In genomic region chr4:170853422-170854021, GRCh38 we compare ENCODE assay signal across 8 cellular contexts.
DNase-seq lines count a peak whose midpoint lies in the region; ATAC-seq and TF ChIP-seq lines count a peak whose summit lies in the region.

No MANE protein-coding gene starts in this region.

- no peaks in the 10 kb centered on the region for H3K36me3 ChIP-seq in tibial nerve

- WGBS in tibial nerve, 2 donors: 30 to 35% methylated on average over 8 of the region's 8 CpGs

- no peaks in the 10 kb centered on the region for H3K27me3 Mint-ChIP-seq in activated naive CD8-positive, alpha-beta T cell treated with anti-CD3 and anti-CD28 coated beads, Interleukin-2, amount 10 ng/mL, durations not matched to agents 7 days and 5 days

- ATAC-seq in activated naive CD8-positive, alpha-beta T cell treated with anti-CD3 and anti-CD28 coated beads, Interleukin-2, amount 10 ng/mL, durations not matched to agents 7 days and 5 days (ENCODE audit: low read depth): no peak
- no peak for ATAC-seq in GM19397 (IDR thresholded peaks at IDR 0.05; ENCODE audit: unreplicated experiment)

- no peaks in the 10 kb centered on the region for H3K9me3 Mint-ChIP-seq in activated naive CD8-positive, alpha-beta T cell treated with anti-CD3 and anti-CD28 coated beads, Interleukin-2, amount 10 ng/mL, durations not matched to agents 7 days and 5 days

- no peaks in the 10 kb centered on the region for H3K9me3 ChIP-seq in tibial nerve

- POLR2A ChIA-PET in GM10248 (lab: Yijun Ruan, JAX): no interaction called here
- POLR2A ChIA-PET in activated naive CD8-positive, alpha-beta T cell treated with anti-CD3 and anti-CD28 coated beads, Interleukin-2, amount 10 ng/mL, durations not matched to agents 7 days and 5 days (lab: Charles Lee): no interaction called here

- H3K36me3 Mint-ChIP-seq in activated naive CD8-positive, alpha-beta T cell treated with anti-CD3 and anti-CD28 coated beads, Interleukin-2, amount 10 ng/mL, durations not matched to agents 7 days and 5 days: no peaks in the 10 kb centered on the region

- TF ChIP-seq POLR2A in tibial nerve (IDR thresholded peaks at IDR 0.05): no peak

- H3K4me1 Mint-ChIP-seq in activated naive CD8-positive, alpha-beta T cell treated with anti-CD3 and anti-CD28 coated beads, Interleukin-2, amount 10 ng/mL, durations not matched to agents 7 days and 5 days: peaks cover 3% of the 10 kb centered on the region

- no peaks in the 10 kb centered on the region for H3K4me1 ChIP-seq in tibial nerve

- no peak for TF ChIP-seq EP300 in tibial nerve (IDR thresholded peaks at IDR 0.05)

- CTCF ChIA-PET in GM10248 (lab: Yijun Ruan, JAX): interaction anchor here (0.6 to 9.9 kb wide), 11 partner anchors 8 to 593 kb away, joined by 3 to 66 read pairs (median 4); no protein-coding TSS in a partner anchor

- no peaks in the 10 kb centered on the region for H3K27me3 ChIP-seq in tibial nerve

- H3K4me3 ChIP-seq in tibial nerve: no peak overlapping the region

- in situ Hi-C loops in ACHN (cut with HindIII; ENCODE audit: low pct_ligation_motif_present, low pct_unique_long_range_greater_than_20kb, low sequenced_read_pairs): no loop called here

- peak; percentile 80 for TF ChIP-seq CTCF in GM10248 (IDR thresholded peaks at IDR 0.05; ENCODE audit: control extremely low read depth, extremely low read depth, low read depth, missing control alignments)
- TF ChIP-seq CTCF in tibial nerve (IDR thresholded peaks at IDR 0.05): peak in 4 of 5 experiments; percentile 22 to 54 (median 40)

- no peak overlapping the region for H3K27ac ChIP-seq in tibial nerve

- peak; percentile 52 for DNase-seq in ACHN
- DNase-seq in GM10248 (ENCODE audit: extremely low spot score): peak; percentile 39
- peak; percentile 7 for DNase-seq in HCEC 1CT
- peak; percentile 59 for DNase-seq in LoVo (ENCODE audit: low spot score)
- peak; percentile 36 for DNase-seq in activated naive CD8-positive, alpha-beta T cell treated with anti-CD3 and anti-CD28 coated beads, Interleukin-2, amount 10 ng/mL, durations not matched to agents 7 days and 5 days
- peak; percentile 65 for DNase-seq in iPS-NIHi11 (ENCODE audit: low spot score)
- peak; percentile 7 to 13 for DNase-seq in tibial nerve (ENCODE audit: low spot score in 2 of 2)

- no peak overlapping the region for H3K27ac Mint-ChIP-seq in activated naive CD8-positive, alpha-beta T cell treated with anti-CD3 and anti-CD28 coated beads, Interleukin-2, amount 10 ng/mL, durations not matched to agents 7 days and 5 days

- H3K4me3 Mint-ChIP-seq in activated naive CD8-positive, alpha-beta T cell treated with anti-CD3 and anti-CD28 coated beads, Interleukin-2, amount 10 ng/mL, durations not matched to agents 7 days and 5 days: no peak overlapping the region

Comparison
In these comparisons a context has a peak if more than half of its experiments do, and no peak if none do; other contexts are left out.
1. DNase-seq: peak in every context shown above with its lines; median percentile 65 in iPS-NIHi11; 59 in LoVo; 52 in ACHN; 39 in GM10248; 36 in activated naive CD8-positive, alpha-beta T cell treated with anti-CD3 and anti-CD28 coated beads, Interleukin-2, amount 10 ng/mL, durations not matched to agents 7 days and 5 days; 10 in tibial nerve; 7 in HCEC 1CT.